Comparison of ENCODE assay signal across 15 cellular contexts in genomic region chr2:73166813-73167212, GRCh38. TPM values are rescaled to one million over a fixed set of nuclear protein-coding genes. Genes with fewer than 3 reads are reported as not detected.
"Had no signal": no experiment of that assay in that cellular context is flagged by ENCODE, and none has a peak within 500 bp of the region (broad histone marks: within the 10 kb centered on the region; RNA-seq: fewer than 3 reads in every experiment).

No MANE protein-coding gene starts in this region.

RNA-seq across cellular contexts. Expression of gene NOTO, which starts 35.6 kb away (rescaled TPM):
- total RNA-seq: activated CD4-positive, alpha-beta memory T cell treated with anti-CD3 and anti-CD28 coated beads, Interleukin-2, amount 10 ng/mL, durations not matched to agents 7 days and 5 days; activated CD4-positive, alpha-beta T cell treated with anti-CD3 and anti-CD28 coated beads for 36 hours; activated CD4-positive, alpha-beta T cell treated with anti-CD3 and anti-CD28 coated beads, Interleukin-2, amount 10 ng/mL, durations not matched to agents 7 days and 5 days; activated CD8-positive, alpha-beta memory T cell treated with anti-CD3 and anti-CD28 coated beads, Interleukin-2, amount 10 ng/mL, durations not matched to agents 7 days and 5 days; activated CD8-positive, alpha-beta T cell treated with anti-CD3 and anti-CD28 coated beads, Interleukin-2, amount 10 ng/mL, durations not matched to agents 7 days and 5 days; activated naive CD8-positive, alpha-beta T cell treated with anti-CD3 and anti-CD28 coated beads, Interleukin-2, amount 10 ng/mL, durations not matched to agents 7 days and 5 days; activated T-helper 2 cell treated with anti-CD3 and anti-CD28 coated beads, Interferon-gamma antibody, Interleukin-2, Interleukin-4, amounts not matched to agents 10 μg/mL and 5 μg/mL and 100 μg/mL, durations not matched to agents 14 hours and 24 hours and 36 hours; ascending aorta; bronchial epithelial cell; cardiac muscle cell; T-cell; T-helper 1 cell treated with Interleukin-12 subunit alpha and Interleukin-12 subunit beta and Interleukin-4 antibody, amounts not matched to agents 30 ng/mL and 1 ng/mL, for 36 hours; T-helper 17 cell; T-helper 2 cell treated with Interferon-gamma antibody and Interleukin-4, amounts not matched to agents 100 ng/mL and 5 ng/mL, for 36 hours had no signal
- polyA plus RNA-seq: adipose tissue, cardiac muscle cell had no signal
